1 cellular context compared by ENCODE assay signal in genomic region chr13:49323344-49323743, GRCh38.
TF ChIP-seq lines count a peak whose summit lies in the region.

No MANE protein-coding gene starts in this region.

TF ChIP-seq in IMR-90, 13 proteins besides CTCF, POLR2A, EP300 and RAD21 (continued from another document):
- TF ChIP-seq RFX5 (IDR thresholded peaks at IDR 0.05; ENCODE audit: low read depth, low read length): no peak
- no peak for TF ChIP-seq SMC3 (IDR thresholded peaks at IDR 0.05; ENCODE audit: low read depth, low read length)
- TF ChIP-seq CHD1 (IDR thresholded peaks at IDR 0.05; ENCODE audit: low read depth, low read length): no peak
- no peak for TF ChIP-seq FOS (IDR thresholded peaks at IDR 0.05; ENCODE audit: low read depth, low read length)
- no peak for TF ChIP-seq MXI1 (IDR thresholded peaks at IDR 0.05; ENCODE audit: borderline replicate concordance, low read depth, low read length)
- no peak for TF ChIP-seq MAZ (IDR thresholded peaks at IDR 0.05; ENCODE audit: borderline replicate concordance, low read depth, low read length)
- TF ChIP-seq ELK1 (IDR thresholded peaks at IDR 0.05; ENCODE audit: borderline replicate concordance, low read depth, low read length): no peak
- no peak for TF ChIP-seq RCOR1 (IDR thresholded peaks at IDR 0.05; ENCODE audit: insufficient replicate concordance, low read length)
- no peak for TF ChIP-seq MAFK (IDR thresholded peaks at IDR 0.05; ENCODE audit: low read depth, low read length)
